Comparison of ENCODE assay signal across 18 cellular contexts in genomic region chr3:45437388-45437787, GRCh38.
DNase-seq lines count a peak whose midpoint lies in the region; TF ChIP-seq lines count a peak whose summit lies in the region.
"Had no signal": no experiment of that assay in that cellular context is flagged by ENCODE, and none has a peak within 500 bp of the region (broad histone marks: within the 10 kb centered on the region; RNA-seq: fewer than 3 reads in every experiment).

No MANE protein-coding gene starts in this region.

- DNase-seq in SKM-1 treated with dmso at 0.1 percent for 144 hours (lab: John Stamatoyannopoulos, UW; ENCODE audit: unreplicated experiment) (peak; percentile 6), SKM-1 (lab: John Stamatoyannopoulos, UW; ENCODE audit: unreplicated experiment) (no peak), NCI-H524 (lab: John Stamatoyannopoulos, UW) (peak; percentile 76 to 92), choroid plexus epithelial cell (ENCODE audit: low read depth) (peak; percentile 15), retinal pigment epithelial cell (ENCODE audit: low read depth) (no peak), DMS153 treated with DMSO at 0.1 percent for 48 hours (lab: John Stamatoyannopoulos, UW; ENCODE audit: unreplicated experiment) (no peak), DMS79 (lab: John Stamatoyannopoulos, UW) (no peak), NCI-H2081 (lab: John Stamatoyannopoulos, UW) (no peak)
- DNase-seq: activated CD4-positive, alpha-beta T cell treated with anti-CD3 and anti-CD28 coated beads, Interleukin-2, amount 50 U/mL, for 4 hours; activated T-cell treated with anti-CD3 and anti-CD28 coated beads for 4 hours; colonic mucosa; GOT3; immature natural killer cell; NCI-H187; NCI-H510A; stimulated activated CD4-positive, alpha-beta T cell treated with anti-CD3 and anti-CD28 coated beads, Interleukin-1b, Interleukin-23, amount 100 ng/mL, for 48 hours; trophoblast cell had no signal

- H3K4me3 ChIP-seq in choroid plexus epithelial cell (ENCODE audit: low read depth, low read length) = no peak overlapping the region
- H3K4me3 ChIP-seq in retinal pigment epithelial cell (ENCODE audit: low read length) = no peak overlapping the region
- H3K4me3 ChIP-seq: A549, colonic mucosa had no signal

- TF ChIP-seq CTCF in choroid plexus epithelial cell (conservative IDR thresholded peaks at IDR 0.05; ENCODE audit: low read depth, low read length) = peak; percentile 19
- TF ChIP-seq CTCF in retinal pigment epithelial cell (conservative IDR thresholded peaks at IDR 0.05; ENCODE audit: low read depth, low read length) = peak; percentile 10

Comparison
In these comparisons a context has a peak if more than half of its experiments do, and no peak if none do; other contexts are left out.
1. DNase-seq: peak in SKM-1 treated with dmso at 0.1 percent for 144 hours (single experiment), NCI-H524 (2 of 2) and choroid plexus epithelial cell (single experiment); none in SKM-1 (single experiment), retinal pigment epithelial cell (single experiment), DMS153 treated with DMSO at 0.1 percent for 48 hours (single experiment), DMS79 (single experiment) and NCI-H2081 (0 of 2).